In genomic region chr2:24409700-24410556, GRCh38 we compare ENCODE assay signal across 8 cellular contexts. TPM values are rescaled to one million over a fixed set of nuclear protein-coding genes. Genes with fewer than 3 reads are reported as not detected.
A peak's percentile ranks its signal among the peaks of the same experiment; 100 is the strongest.
DNase-seq lines count a peak whose midpoint lies in the region; ATAC-seq and TF ChIP-seq lines count a peak whose summit lies in the region.

No MANE protein-coding gene starts in this region.

- no peak for TF ChIP-seq POLR2A in gastroesophageal sphincter (IDR thresholded peaks at IDR 0.05)

- no peak for TF ChIP-seq EP300 in gastroesophageal sphincter (IDR thresholded peaks at IDR 0.05)

- TF ChIP-seq CTCF in gastroesophageal sphincter (IDR thresholded peaks at IDR 0.05) (peak; percentile 73 to 91 (median 84)), osteoblast (IDR thresholded peaks at IDR 0.05; ENCODE audit: extremely low read depth, low read depth, low read length) (peak; percentile 90)

- H3K79me2 ChIP-seq in osteoblast (ENCODE audit: insufficient read depth, low read length), result no peaks in the 10 kb centered on the region

- H3K36me3 ChIP-seq in gastroesophageal sphincter (no peaks in the 10 kb centered on the region), osteoblast (ENCODE audit: insufficient read depth, low read length) (no peaks in the 10 kb centered on the region)

- no peaks in the 10 kb centered on the region for H3K36me3 Mint-ChIP-seq in activated CD8-positive, alpha-beta T cell treated with anti-CD3 and anti-CD28 coated beads, Interleukin-2, amount 10 ng/mL, durations not matched to agents 7 days and 5 days (ENCODE audit: low read depth)

- POLR2A ChIA-PET in activated CD8-positive, alpha-beta T cell treated with anti-CD3 and anti-CD28 coated beads, Interleukin-2, amount 10 ng/mL, durations not matched to agents 7 days and 5 days (lab: Charles Lee), result interaction anchor here (0.9 kb wide), 1 partner anchor 418 kb away, joined by 3 read pairs; no protein-coding TSS in a partner anchor

- H3K27ac Mint-ChIP-seq in activated CD8-positive, alpha-beta T cell treated with anti-CD3 and anti-CD28 coated beads, Interleukin-2, amount 10 ng/mL, durations not matched to agents 7 days and 5 days, result no peak overlapping the region

- no peaks in the 10 kb centered on the region for H3K9me3 Mint-ChIP-seq in activated CD8-positive, alpha-beta T cell treated with anti-CD3 and anti-CD28 coated beads, Interleukin-2, amount 10 ng/mL, durations not matched to agents 7 days and 5 days (ENCODE audit: insufficient read depth)

- ATAC-seq in activated CD8-positive, alpha-beta T cell treated with anti-CD3 and anti-CD28 coated beads, Interleukin-2, amount 10 ng/mL, durations not matched to agents 7 days and 5 days, result peak; percentile 84
- ATAC-seq in gastroesophageal sphincter, result peak; percentile 73
- ATAC-seq in HG03571 (IDR thresholded peaks at IDR 0.05; ENCODE audit: unreplicated experiment), result no peak

- H3K9me3 ChIP-seq in gastroesophageal sphincter, result no peaks in the 10 kb centered on the region
- no peaks in the 10 kb centered on the region for H3K9me3 ChIP-seq in osteoblast (ENCODE audit: low read depth, low read length)

- no peaks in the 10 kb centered on the region for H3K4me1 Mint-ChIP-seq in activated CD8-positive, alpha-beta T cell treated with anti-CD3 and anti-CD28 coated beads, Interleukin-2, amount 10 ng/mL, durations not matched to agents 7 days and 5 days (ENCODE audit: low read depth)

- H3K27me3 Mint-ChIP-seq in activated CD8-positive, alpha-beta T cell treated with anti-CD3 and anti-CD28 coated beads, Interleukin-2, amount 10 ng/mL, durations not matched to agents 7 days and 5 days (ENCODE audit: low read depth), result peaks cover 3% of the 10 kb centered on the region

- H3K27me3 ChIP-seq in gastroesophageal sphincter (no peaks in the 10 kb centered on the region), osteoblast (ENCODE audit: insufficient read depth, low read length) (no peaks in the 10 kb centered on the region)

- no peak overlapping the region for H3K4me3 ChIP-seq in gastroesophageal sphincter
- H3K4me3 ChIP-seq in osteoblast (ENCODE audit: insufficient read depth, low read length), result no peak overlapping the region

- 46 to 53% methylated on average over 12 to 13 of the region's 13 CpGs for WGBS in gastroesophageal sphincter (ENCODE audit: low coverage in 1 of 2), 2 donors

- H3K4me1 ChIP-seq in gastroesophageal sphincter (no peaks in the 10 kb centered on the region), osteoblast (ENCODE audit: insufficient read depth, low read length) (no peaks in the 10 kb centered on the region)

- H2AFZ ChIP-seq in osteoblast (ENCODE audit: low read length), result no peak overlapping the region

- CTCF ChIA-PET in activated CD8-positive, alpha-beta T cell treated with anti-CD3 and anti-CD28 coated beads, Interleukin-2, amount 10 ng/mL, durations not matched to agents 7 days and 5 days (lab: Charles Lee), result interaction anchor here (0.6 to 4.2 kb wide), 38 partner anchors 8 to 786 kb away, joined by 3 to 96 read pairs (median 4); partner anchors contain the start of genes CENPO, ITSN2 and PTRHD1

- H4K20me1 ChIP-seq in osteoblast (ENCODE audit: insufficient read depth, low read length), result no peaks in the 10 kb centered on the region

- DNase-seq in DMS114 treated with DMSO at 0.1 percent for 48 hours (lab: John Stamatoyannopoulos, UW; ENCODE audit: unreplicated experiment), result peak; percentile 63
- peak; percentile 77 for DNase-seq in HT1080 (ENCODE audit: low read depth)
- DNase-seq in NCI-H748 (lab: John Stamatoyannopoulos, UW; ENCODE audit: unreplicated experiment), result peak; percentile 73
- DNase-seq in activated CD8-positive, alpha-beta T cell treated with anti-CD3 and anti-CD28 coated beads, Interleukin-2, amount 10 ng/mL, durations not matched to agents 7 days and 5 days, result peak; percentile 60
- DNase-seq in osteoblast (ENCODE audit: insufficient read length, low spot score, missing footprints), result peak; percentile 92
- no peak for DNase-seq in T-helper 9 cell

- H3K27ac ChIP-seq in gastroesophageal sphincter (no peak overlapping the region), osteoblast (ENCODE audit: low read depth, low read length) (no peak overlapping the region)

- H3K4me2 ChIP-seq in osteoblast (ENCODE audit: insufficient read depth, low read length), result peak overlapping the region; percentile 25

- no peak overlapping the region for H3K4me3 Mint-ChIP-seq in activated CD8-positive, alpha-beta T cell treated with anti-CD3 and anti-CD28 coated beads, Interleukin-2, amount 10 ng/mL, durations not matched to agents 7 days and 5 days

RNA-seq across cellular contexts. Expression of gene ITSN2, which starts 49.6 kb away (rescaled TPM):
- 16.3 and 29.9 TPM in 2 replicates for total RNA-seq in HT1080 (2014; rRNA removed; shearing (Covaris generic))
- 18.4 and 21.9 TPM in 2 replicates for polyA plus RNA-seq in HT1080 (2015; cell fraction: cytosol; rRNA removed)
- polyA plus RNA-seq in HT1080 (2015; cell fraction: nucleus; rRNA removed), result 50.3 and 51.9 TPM in 2 replicates
- 10 to 100 TPM; 69.7 to 71.2 TPM for total RNA-seq in activated CD8-positive, alpha-beta T cell treated with anti-CD3 and anti-CD28 coated beads, Interleukin-2, amount 10 ng/mL, durations not matched to agents 7 days and 5 days
- total RNA-seq in gastroesophageal sphincter, result 10 to 100 TPM; 57.9 to 79.7 (median 63.4) TPM
- 32.7 and 33.7 TPM in 2 replicates for total RNA-seq in osteoblast
